ENCODE assay signal across 8 cellular contexts in the genomic region with DNA sequence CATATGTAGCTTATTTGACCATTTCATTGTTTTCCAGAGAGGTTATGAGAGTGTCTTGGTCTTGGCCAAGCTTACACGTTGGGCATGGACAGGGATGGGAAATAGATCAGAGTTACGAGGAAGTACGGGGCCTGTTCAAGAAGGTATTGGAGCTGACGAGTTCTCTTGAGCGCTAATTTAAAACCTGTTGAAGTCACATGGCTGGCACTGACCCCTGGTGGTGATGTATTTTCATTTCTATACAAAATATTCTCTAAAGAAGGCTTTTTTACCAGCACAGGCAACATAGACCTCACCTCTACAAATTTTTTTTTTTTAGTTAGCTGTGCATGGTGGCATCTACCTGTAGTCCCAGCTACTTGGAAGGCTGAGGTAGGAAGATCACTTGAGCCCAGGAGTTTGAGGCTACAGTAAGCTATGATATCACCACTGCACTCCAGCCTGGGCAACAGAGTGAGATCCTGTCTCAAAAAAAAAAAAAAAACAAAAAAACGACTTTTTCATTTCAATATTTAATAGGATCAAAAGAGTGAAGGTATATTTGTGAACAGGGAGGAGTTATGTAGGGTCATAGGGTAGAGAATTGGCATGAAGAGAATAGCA. TPM values are rescaled to one million over a fixed set of nuclear protein-coding genes. Genes with fewer than 3 reads are reported as not detected.
DNase-seq lines count a peak whose midpoint lies in the region; ATAC-seq and TF ChIP-seq lines count a peak whose summit lies in the region.

No MANE protein-coding gene starts in this region.

- intact Hi-C loops in activated CD4-positive, alpha-beta T cell treated with anti-CD3 and anti-CD28 coated beads for 36 hours (cut with DNase I, micrococcal nuclease) = loop anchor here (1.0 to 5.0 kb wide), 2 partner anchors 169 to 274 kb away; a partner anchor contains a TSS

- H3K9me3 Mint-ChIP-seq in activated CD4-positive, alpha-beta T cell treated with anti-CD3 and anti-CD28 coated beads for 36 hours (ENCODE audit: low read depth) = no peaks in the 10 kb centered on the region

- H3K36me3 Mint-ChIP-seq in activated CD4-positive, alpha-beta T cell treated with anti-CD3 and anti-CD28 coated beads for 36 hours (ENCODE audit: low read depth) = peaks cover 49% of the 10 kb centered on the region

- POLR2A ChIA-PET in activated CD4-positive, alpha-beta T cell treated with anti-CD3 and anti-CD28 coated beads for 36 hours (lab: Charles Lee) = no interaction called here

- H3K4me3 Mint-ChIP-seq in activated CD4-positive, alpha-beta T cell treated with anti-CD3 and anti-CD28 coated beads for 36 hours = no peak overlapping the region

- H3K27ac Mint-ChIP-seq in activated CD4-positive, alpha-beta T cell treated with anti-CD3 and anti-CD28 coated beads for 36 hours = no peak overlapping the region

- no peak overlapping the region for H3K4me3 ChIP-seq in BE2C (ENCODE audit: low read depth, low read length)

- H3K27me3 Mint-ChIP-seq in activated CD4-positive, alpha-beta T cell treated with anti-CD3 and anti-CD28 coated beads for 36 hours = no peaks in the 10 kb centered on the region

- peaks cover 43% of the 10 kb centered on the region for H3K4me1 Mint-ChIP-seq in activated CD4-positive, alpha-beta T cell treated with anti-CD3 and anti-CD28 coated beads for 36 hours

- H3K27me3 ChIP-seq in BE2C = no peaks in the 10 kb centered on the region

- no peaks in the 10 kb centered on the region for H3K9me3 ChIP-seq in BE2C

- CTCF ChIA-PET in activated CD4-positive, alpha-beta T cell treated with anti-CD3 and anti-CD28 coated beads for 36 hours (lab: Charles Lee) = interaction anchor here (0.6 to 4.0 kb wide), 25 partner anchors 9 to 469 kb away, joined by 3 to 42 read pairs (median 4); a partner anchor contains a TSS

- ATAC-seq in GM18909 (IDR thresholded peaks at IDR 0.05; ENCODE audit: poor library complexity, unreplicated experiment) (peak; percentile 75), GM21526 (IDR thresholded peaks at IDR 0.05; ENCODE audit: low FRiP score, unreplicated experiment) (no peak)
- peak; percentile 39 for ATAC-seq in activated CD4-positive, alpha-beta T cell treated with anti-CD3 and anti-CD28 coated beads for 36 hours
- ATAC-seq in stimulated activated naive CD8-positive, alpha-beta T cell treated with anti-CD3 and anti-CD28 coated beads, Interleukin-15, Interleukin-2, amounts not matched to agents 100 U/mL and 50 U/mL, for 24 hours = peak; percentile 50

- no peaks in the 10 kb centered on the region for H3K4me1 ChIP-seq in BE2C

- DNase-seq in BE2C (peak; percentile 38), NAMALWA (ENCODE audit: low spot score) (peak; percentile 81), dedifferentiated amniotic fluid mesenchymal stem cell (ENCODE audit: extremely low spot score) (peak; percentile 47), lung microvascular endothelial cell (ENCODE audit: low read depth in 2 of 2) (peak; percentile 79 to 81)
- peak; percentile 73 for DNase-seq in activated CD4-positive, alpha-beta T cell treated with anti-CD3 and anti-CD28 coated beads for 36 hours
- peak; percentile 55 for DNase-seq in stimulated activated naive CD8-positive, alpha-beta T cell treated with anti-CD3 and anti-CD28 coated beads, Interleukin-15, Interleukin-2, amounts not matched to agents 100 U/mL and 50 U/mL, for 24 hours

- no peaks in the 10 kb centered on the region for H3K36me3 ChIP-seq in BE2C

- peak; percentile 51 for TF ChIP-seq CTCF in BE2C (IDR thresholded peaks at IDR 0.05; ENCODE audit: low read depth, low read length)

RNA-seq across cellular contexts. Expression of a gene that starts 19.6 kb away (rescaled TPM):
- polyA plus RNA-seq in BE2C (2012; ENCODE audit: insufficient read depth, insufficient read length, low read depth) = 13.0 TPM
- total RNA-seq in activated CD4-positive, alpha-beta T cell treated with anti-CD3 and anti-CD28 coated beads for 36 hours = 100 to 1,000 TPM in 1 of 2 experiments, 10 to 100 TPM in 1; 98.4 to 144 TPM
- total RNA-seq in lung microvascular endothelial cell = 47.1 and 182 TPM in 2 replicates
